In genomic region chr4:138910914-138911336, GRCh38 we compare ENCODE assay signal across 10 cellular contexts.
DNase-seq lines count a peak whose midpoint lies in the region; ATAC-seq and TF ChIP-seq lines count a peak whose summit lies in the region.
"Had no signal": no experiment of that assay in that cellular context is flagged by ENCODE, and none has a peak within 500 bp of the region (broad histone marks: within the 10 kb centered on the region; RNA-seq: fewer than 3 reads in every experiment).

No MANE protein-coding gene starts in this region.

- peak overlapping the region; percentile 68 to 94 (median 88) for H3K27ac Mint-ChIP-seq in brain
- H3K27ac Mint-ChIP-seq in CD8-positive, alpha-beta T cell, result no peak overlapping the region
- H3K27ac Mint-ChIP-seq: activated naive CD4-positive, alpha-beta T cell treated with anti-CD3 and anti-CD28 coated beads, Interleukin-2, amount 50 U/mL, for 24 hours had no signal

- intact Hi-C loops in CD8-positive, alpha-beta T cell (cut with DNase I, micrococcal nuclease), result no loop called here

- H3K9me3 ChIP-seq in skeletal muscle satellite cell (replicated peaks; ENCODE audit: low read length), result no peaks in the 10 kb centered on the region
- H3K9me3 ChIP-seq in CD8-positive, alpha-beta T cell (ENCODE audit: low read length), result no peaks in the 10 kb centered on the region

- no peak overlapping the region for H3K27ac ChIP-seq in CD8-positive, alpha-beta T cell (ENCODE audit: low read depth, low read length)

- TF ChIP-seq CTCF in brain (conservative IDR thresholded peaks at IDR 0.05), result no peak
- no peak for TF ChIP-seq CTCF in CD8-positive, alpha-beta T cell (IDR thresholded peaks at IDR 0.05)

- H3K4me1 Mint-ChIP-seq in brain, result peaks cover 47% of the 10 kb centered on the region
- H3K4me1 Mint-ChIP-seq in CD8-positive, alpha-beta T cell (ENCODE audit: low read depth), result no peaks in the 10 kb centered on the region
- H3K4me1 Mint-ChIP-seq: activated naive CD4-positive, alpha-beta T cell treated with anti-CD3 and anti-CD28 coated beads, Interleukin-2, amount 50 U/mL, for 24 hours had no signal

- H3K4me3 ChIP-seq in skeletal muscle satellite cell (ENCODE audit: low read length), result no peak overlapping the region
- no peak overlapping the region for H3K4me3 ChIP-seq in CD8-positive, alpha-beta T cell (ENCODE audit: low read depth, low read length)
- H3K4me3 ChIP-seq: GM12878 had no signal

- no peaks in the 10 kb centered on the region for H3K36me3 Mint-ChIP-seq in brain
- no peaks in the 10 kb centered on the region for H3K36me3 Mint-ChIP-seq in CD8-positive, alpha-beta T cell
- H3K36me3 Mint-ChIP-seq: activated naive CD4-positive, alpha-beta T cell treated with anti-CD3 and anti-CD28 coated beads, Interleukin-2, amount 50 U/mL, for 24 hours had no signal

- peak overlapping the region; percentile 12 to 69 (median 46) for H3K4me3 Mint-ChIP-seq in brain
- H3K4me3 Mint-ChIP-seq in CD8-positive, alpha-beta T cell, result no peak overlapping the region
- H3K4me3 Mint-ChIP-seq: activated naive CD4-positive, alpha-beta T cell treated with anti-CD3 and anti-CD28 coated beads, Interleukin-2, amount 50 U/mL, for 24 hours had no signal

- H3K9me3 Mint-ChIP-seq in brain, result no peaks in the 10 kb centered on the region
- H3K9me3 Mint-ChIP-seq in CD8-positive, alpha-beta T cell, result no peaks in the 10 kb centered on the region
- H3K9me3 Mint-ChIP-seq: activated naive CD4-positive, alpha-beta T cell treated with anti-CD3 and anti-CD28 coated beads, Interleukin-2, amount 50 U/mL, for 24 hours had no signal

- CTCF ChIA-PET in CD8-positive, alpha-beta T cell (lab: Charles Lee), result no interaction called here

- H3K27me3 ChIP-seq in skeletal muscle satellite cell (ENCODE audit: control insufficient read depth, insufficient read depth, low read length), result no peaks in the 10 kb centered on the region
- H3K27me3 ChIP-seq in CD8-positive, alpha-beta T cell (ENCODE audit: insufficient read depth, low read length), result no peaks in the 10 kb centered on the region

- peak overlapping the region; percentile 38 for H3K4me2 ChIP-seq in skeletal muscle satellite cell (ENCODE audit: low read length)

- no peak for ATAC-seq in CD8-positive, alpha-beta T cell
- ATAC-seq in GM21528 (IDR thresholded peaks at IDR 0.05; ENCODE audit: low FRiP score, unreplicated experiment), result no peak
- ATAC-seq: GM12878 had no signal

- no peaks in the 10 kb centered on the region for H3K27me3 Mint-ChIP-seq in brain
- no peaks in the 10 kb centered on the region for H3K27me3 Mint-ChIP-seq in CD8-positive, alpha-beta T cell (ENCODE audit: low read depth)

- POLR2A ChIA-PET in CD8-positive, alpha-beta T cell (lab: Charles Lee), result no interaction called here

- no peak overlapping the region for H3K9ac ChIP-seq in skeletal muscle satellite cell (ENCODE audit: low read depth, low read length)

- DNase-seq in COLO829 (ENCODE audit: low spot score), result peak; percentile 90
- DNase-seq in NCI-H2081 treated with DMSO at 0.1 percent for 48 hours (lab: John Stamatoyannopoulos, UW), result peak; percentile 96
- DNase-seq in inferior parietal cortex (ENCODE audit: extremely low spot score), result peak; percentile 72
- no peak for DNase-seq in CD8-positive, alpha-beta T cell
- DNase-seq in NK-92 (lab: John Stamatoyannopoulos, UW; ENCODE audit: unreplicated experiment), result no peak

- peaks cover 8% of the 10 kb centered on the region for H3K4me1 ChIP-seq in skeletal muscle satellite cell (ENCODE audit: control insufficient read depth, insufficient read depth, low read length)
- H3K4me1 ChIP-seq in CD8-positive, alpha-beta T cell (ENCODE audit: insufficient read depth, low read length), result no peaks in the 10 kb centered on the region

- H3K36me3 ChIP-seq in skeletal muscle satellite cell (ENCODE audit: insufficient read depth, low read length), result no peaks in the 10 kb centered on the region
- H3K36me3 ChIP-seq in CD8-positive, alpha-beta T cell (ENCODE audit: insufficient read depth, low read length), result no peaks in the 10 kb centered on the region

Comparison
In these comparisons a context has a peak if more than half of its experiments do, and no peak if none do; other contexts are left out.
1. DNase-seq: peak in COLO829 (single experiment), NCI-H2081 treated with DMSO at 0.1 percent for 48 hours (single experiment) and inferior parietal cortex (single experiment); none in CD8-positive, alpha-beta T cell (0 of 7) and NK-92 (single experiment).